In genomic region chr17:82205720-82206508, GRCh38 we compare ENCODE assay signal across 8 cellular contexts. TPM values are rescaled to one million over a fixed set of nuclear protein-coding genes. Genes with fewer than 3 reads are reported as not detected.
DNase-seq lines count a peak whose midpoint lies in the region; ATAC-seq and TF ChIP-seq lines count a peak whose summit lies in the region.

No MANE protein-coding gene starts in this region.

- peak; percentile 73 for TF ChIP-seq RAD21 in neural cell (conservative IDR thresholded peaks at IDR 0.05)

- H3K27me3 ChIP-seq in RWPE2 (ENCODE audit: insufficient read depth, poor library complexity, severe bottlenecking) (no peaks in the 10 kb centered on the region), neural cell (ENCODE audit: insufficient read depth, low read depth, low read length) (no peaks in the 10 kb centered on the region), testis (no peaks in the 10 kb centered on the region)

- H3K9ac ChIP-seq in neural cell (ENCODE audit: low read length), result peak overlapping the region; percentile 34

- WGBS in testis, 2 donors, result 33 to 65% methylated on average over 7 to 21 of the region's 21 CpGs

- H3F3A ChIP-seq in neural cell (ENCODE audit: insufficient read depth, low read length, poor library complexity, severe bottlenecking), result no peaks in the 10 kb centered on the region

- no peak for TF ChIP-seq EP300 in neural cell (conservative IDR thresholded peaks at IDR 0.05; ENCODE audit: poor library complexity, severe bottlenecking)

- no peaks in the 10 kb centered on the region for H3K9me2 ChIP-seq in neural cell (ENCODE audit: insufficient read depth, low read length)

- DNase-seq in AG10803 (ENCODE audit: low read depth) (peak; percentile 86), M059J (ENCODE audit: low read depth) (peak; percentile 87), RWPE2 (ENCODE audit: low spot score) (peak; percentile 88), fibroblast of pulmonary artery (ENCODE audit: low read depth) (peak; percentile 89), testis (peak; percentile 92)
- peak; percentile 74 for DNase-seq in activated effector memory CD4-positive, alpha-beta T cell treated with Interleukin-2 at 50 U/mL for 16 hours

- H4K20me1 ChIP-seq in neural cell (ENCODE audit: insufficient read depth), result no peaks in the 10 kb centered on the region

- no peak for TF ChIP-seq POLR2A in testis (IDR thresholded peaks at IDR 0.05)

- peaks cover 16% of the 10 kb centered on the region for H3K36me3 ChIP-seq in RWPE2 (ENCODE audit: low read depth)
- H3K36me3 ChIP-seq in neural cell (ENCODE audit: insufficient read depth, low read length), result no peaks in the 10 kb centered on the region
- no peaks in the 10 kb centered on the region for H3K36me3 ChIP-seq in testis (ENCODE audit: low read depth, missing control alignments)

- no peak overlapping the region for H3K4me2 ChIP-seq in neural cell (ENCODE audit: low read length)

- TF ChIP-seq CTCF in AG10803 (conservative IDR thresholded peaks at IDR 0.05; ENCODE audit: low read length) (peak; percentile 84), RWPE2 (IDR thresholded peaks at IDR 0.05; ENCODE audit: poor library complexity, severe bottlenecking) (peak; percentile 96), fibroblast of pulmonary artery (IDR thresholded peaks at IDR 0.05; ENCODE audit: low read length, missing control alignments) (peak; percentile 93), neural cell (IDR thresholded peaks at IDR 0.05; ENCODE audit: poor library complexity, severe bottlenecking) (peak; percentile 88), testis (IDR thresholded peaks at IDR 0.05) (peak; percentile 76 to 96 (median 83))

- H3K79me2 ChIP-seq in neural cell (replicated peaks; ENCODE audit: insufficient read depth, low read length), result peaks cover 5% of the 10 kb centered on the region

- peak overlapping the region; percentile 24 for H2AFZ ChIP-seq in neural cell (ENCODE audit: low read depth, low read length)

- H3K27ac ChIP-seq in RWPE2 (ENCODE audit: poor library complexity, severe bottlenecking), result peak overlapping the region; percentile 90
- H3K27ac ChIP-seq in neural cell (ENCODE audit: low read length), result peak overlapping the region; percentile 23
- peak overlapping the region in 1 of 2 donors; percentile 69 for H3K27ac ChIP-seq in testis

- intact Hi-C loops in testis (cut with DNase I; ENCODE audit: low total_unique reads), result no loop called here

- H3K4me3 ChIP-seq in AG10803 (ENCODE audit: low read length) (no peak overlapping the region), RWPE2 (ENCODE audit: severe bottlenecking) (peak overlapping the region; percentile 5), fibroblast of pulmonary artery (replicated peaks; ENCODE audit: low read depth, low read length) (no peak overlapping the region), neural cell (ENCODE audit: low read length) (no peak overlapping the region), testis (no peak overlapping the region)

- ATAC-seq in GM19397 (IDR thresholded peaks at IDR 0.05; ENCODE audit: unreplicated experiment) (peak; percentile 69), RWPE2 (ENCODE audit: low read depth) (peak; percentile 75)

- H3K4me1 ChIP-seq in RWPE2 (ENCODE audit: insufficient read depth, poor library complexity, severe bottlenecking) (peaks cover 25% of the 10 kb centered on the region), testis (peaks cover 11% of the 10 kb centered on the region)

- H3K9me3 ChIP-seq in RWPE2 (ENCODE audit: severe bottlenecking), result no peaks in the 10 kb centered on the region
- no peaks in the 10 kb centered on the region for H3K9me3 ChIP-seq in neural cell (ENCODE audit: low read length)
- no peaks in the 10 kb centered on the region for H3K9me3 ChIP-seq in testis

TF ChIP-seq in neural cell, 6 proteins besides CTCF, POLR2A, EP300 and RAD21:
- TF ChIP-seq TAF1 (IDR thresholded peaks at IDR 0.05; ENCODE audit: low read depth) (no peak), SMC3 (conservative IDR thresholded peaks at IDR 0.05; ENCODE audit: poor library complexity) (peak; percentile 84), EZH2 (IDR thresholded peaks at IDR 0.05; ENCODE audit: borderline replicate concordance, insufficient read depth, low read length, poor library complexity, severe bottlenecking) (no peak), MXI1 (conservative IDR thresholded peaks at IDR 0.05; ENCODE audit: poor library complexity, severe bottlenecking) (peak; percentile 40), REST (IDR thresholded peaks at IDR 0.05; ENCODE audit: borderline replicate concordance) (no peak), POLR2AphosphoS5 (IDR thresholded peaks at IDR 0.05) (peak; percentile 42)

RNA-seq across cellular contexts. Expression of gene CCDC57, which starts 6.7 kb away (rescaled TPM):
- total RNA-seq in M059J (2014; rRNA removed; shearing (Covaris generic)), result 0.91 and 3.4 TPM in 2 replicates
- 70.9 and 78.6 TPM in 2 replicates for polyA plus RNA-seq in neural cell
- 45.3 and 45.5 TPM in 2 replicates for polyA minus RNA-seq in neural cell
- total RNA-seq in testis, result 100 to 1,000 TPM in 1 of 2 donors, 10 to 100 TPM in 1; 71.8 to 111 TPM
- 61.3 TPM for polyA plus RNA-seq in testis (ENCODE audit: insufficient read depth, low read depth, low replicate concordance)

RNA-seq across cellular contexts. Expression of gene SLC16A3, which starts 22.9 kb away (rescaled TPM):
- total RNA-seq in M059J (2014; rRNA removed; shearing (Covaris generic)), result 48.1 and 84.8 TPM in 2 replicates
- polyA plus RNA-seq in neural cell, result 0.56 and 0.98 TPM in 2 replicates
- 0.23 and 0.49 TPM in 2 replicates for polyA minus RNA-seq in neural cell
- total RNA-seq in testis, result 10 to 100 TPM; 67.7 to 71.4 TPM
- 70.6 TPM for polyA plus RNA-seq in testis (ENCODE audit: insufficient read depth, low read depth, low replicate concordance)

Comparison
In these comparisons a context has a peak if more than half of its experiments do, and no peak if none do; other contexts are left out.
1. RNA of gene CCDC57, which starts 6.7 kb away (total RNA-seq): 71.8 to 111 TPM in testis; 0.91 to 3.4 TPM in M059J; every median in the first group is over 10 times any median in the second.
2. Peak in every context shown above with its lines, with median percentiles within 50 percentile points of each other: DNase-seq and CTCF ChIP-seq.